8 cellular contexts compared by ENCODE assay signal in genomic region chr6:17705778-17706579, GRCh38.
DNase-seq lines count a peak whose midpoint lies in the region; ATAC-seq and TF ChIP-seq lines count a peak whose summit lies in the region.

No MANE protein-coding gene starts in this region.

- no peak for TF ChIP-seq CTCF in WI38 (IDR thresholded peaks at IDR 0.05; ENCODE audit: low read depth, low read length)

- DNase-seq in NCI-H1417 (lab: John Stamatoyannopoulos, UW) = peak; percentile 37 to 89 (median 84)
- no peak for DNase-seq in NCI-H1417 treated with DMSO at 0.1 percent for 48 hours (lab: John Stamatoyannopoulos, UW)
- DNase-seq in NCI-H1105 treated with DMSO at 0.1 percent for 48 hours (lab: John Stamatoyannopoulos, UW) = peak; percentile 48
- peak in 29 of 61 donors; percentile 17 to 83 (median 47) for DNase-seq in caudate nucleus (lab: John Stamatoyannopoulos, UW)
- DNase-seq in stimulated activated CD4-positive, alpha-beta T cell treated with anti-CD3 and anti-CD28 coated beads, Interleukin-4, amount 100 ng/mL, for 1 hour = peak; percentile 85

- ATAC-seq in HG02678 (IDR thresholded peaks at IDR 0.05; ENCODE audit: unreplicated experiment) = peak; percentile 59

- H3K27ac ChIP-seq in caudate nucleus (ENCODE audit: low read depth, low read length) (peak overlapping the region; percentile 95), layer of hippocampus (ENCODE audit: low read depth, low read length) (peak overlapping the region; percentile 91)

- peak overlapping the region; percentile 93 for H3K4me3 ChIP-seq in WI38 (ENCODE audit: low read depth, low read length)

- no peaks in the 10 kb centered on the region for H3K27me3 ChIP-seq in layer of hippocampus (ENCODE audit: control insufficient read depth, insufficient read depth, low read length)
